ENCODE assay signal across 15 cellular contexts in the genomic region with DNA sequence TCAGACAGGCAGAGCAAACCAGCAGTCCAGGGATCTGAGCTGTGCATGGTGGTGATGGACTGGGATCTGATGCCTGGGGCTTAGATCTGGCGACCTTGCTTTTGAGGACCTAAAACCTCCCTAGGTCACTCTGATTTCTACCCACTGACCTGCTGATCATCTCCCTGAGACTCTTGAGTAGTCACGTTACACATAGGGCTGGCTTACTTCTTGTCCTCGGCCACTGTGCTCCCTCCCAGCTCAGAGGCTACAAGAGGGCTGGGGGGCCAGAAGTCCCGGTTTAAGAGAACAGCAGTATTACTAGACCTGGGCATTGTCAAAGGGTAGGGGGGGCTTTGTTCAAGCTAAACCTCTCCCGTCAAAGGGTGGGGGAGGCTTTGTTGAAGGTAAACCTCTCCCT. TPM values are rescaled to one million over a fixed set of nuclear protein-coding genes. Genes with fewer than 3 reads are reported as not detected.
DNase-seq lines count a peak whose midpoint lies in the region; ATAC-seq and TF ChIP-seq lines count a peak whose summit lies in the region.
"Had no signal": no experiment of that assay in that cellular context is flagged by ENCODE, and none has a peak within 500 bp of the region (broad histone marks: within the 10 kb centered on the region; RNA-seq: fewer than 3 reads in every experiment).

No MANE protein-coding gene starts in this region.

- H3K9me2 ChIP-seq in MM.1S (replicated peaks; ENCODE audit: insufficient read depth, low read length): no peaks in the 10 kb centered on the region

- H3K27ac ChIP-seq in gastrocnemius medialis: peak overlapping the region; percentile 97 to 100 (median 98)
- H3K27ac ChIP-seq in MM.1S (ENCODE audit: low read length): no peak overlapping the region
- H3K27ac ChIP-seq in mammary epithelial cell (ENCODE audit: insufficient read depth, low read depth, low read length): no peak overlapping the region
- H3K27ac ChIP-seq: prostate gland, SK-N-MC had no signal

- POLR2A ChIA-PET in activated CD4-positive, alpha-beta memory T cell treated with anti-CD3 and anti-CD28 coated beads, Interleukin-2, amount 10 ng/mL, durations not matched to agents 7 days and 5 days (lab: Charles Lee): interaction anchor here (1.1 to 10.2 kb wide), 4 partner anchors 13 to 52 kb away, joined by 3 to 192 read pairs (median 4); a partner anchor contains a TSS

- no peak overlapping the region for H3K4me2 ChIP-seq in MM.1S (ENCODE audit: low read depth, low read length)
- H3K4me2 ChIP-seq in mammary epithelial cell (ENCODE audit: insufficient read depth, low read depth, low read length): no peak overlapping the region

- no TSS peak for BruUV-seq in mammary epithelial cell (replicated peaks; lab: Mats Ljungman, UMichigan)

- in situ Hi-C loops in gastrocnemius medialis (cut with MboI; ENCODE audit: low sequenced_read_pairs in 4 of 4): no loop called here
- in situ Hi-C loops in mammary epithelial cell (cut with MboI; ENCODE audit: low sequenced_read_pairs in 2 of 2): no loop called here

- H3K4me1 ChIP-seq in gastrocnemius medialis: peaks cover 50 to 60% of the 10 kb centered on the region in 2 donors
- H3K4me1 ChIP-seq in MM.1S (ENCODE audit: low read length): no peaks in the 10 kb centered on the region
- peaks cover 17% of the 10 kb centered on the region for H3K4me1 ChIP-seq in mammary epithelial cell (ENCODE audit: insufficient read depth, low read length)
- H3K4me1 ChIP-seq: Caco-2, prostate gland had no signal

- peak overlapping the region; percentile 24 for H3K27ac Mint-ChIP-seq in activated CD4-positive, alpha-beta memory T cell treated with anti-CD3 and anti-CD28 coated beads, Interleukin-2, amount 10 ng/mL, durations not matched to agents 7 days and 5 days
- H3K27ac Mint-ChIP-seq in glutamatergic neuron (ENCODE audit: unreplicated experiment): peak overlapping the region; percentile 36

- peak; percentile 12 to 19 for DNase-seq in activated T-cell treated with anti-CD3 and anti-CD28 coated beads, Interleukin-2, amount 50 U/mL, for 48 hours
- no peak for DNase-seq in activated T-cell treated with anti-CD3 and anti-CD28 coated beads, Interleukin-2, amount 50 U/mL, for 4 hours
- no peak for DNase-seq in activated CD4-positive, alpha-beta memory T cell treated with anti-CD3 and anti-CD28 coated beads, Interleukin-2, amount 10 ng/mL, durations not matched to agents 7 days and 5 days
- no peak for DNase-seq in glutamatergic neuron
- DNase-seq in gastrocnemius medialis: peak in 1 of 2 donors; percentile 19
- DNase-seq in MM.1S: no peak
- DNase-seq in NCI-H1105 treated with DMSO at 0.1 percent for 48 hours (lab: John Stamatoyannopoulos, UW): no peak
- no peak for DNase-seq in mammary epithelial cell
- DNase-seq: ACHN, Caco-2, EL, NCI-H69 had no signal

- H3K9ac ChIP-seq in MM.1S (ENCODE audit: low read length) (no peak overlapping the region), mammary epithelial cell (ENCODE audit: insufficient read depth, low read length) (no peak overlapping the region)

- H3K36me3 ChIP-seq in gastrocnemius medialis: peaks cover 0 to 28% of the 10 kb centered on the region in 2 donors
- no peaks in the 10 kb centered on the region for H3K36me3 ChIP-seq in MM.1S (replicated peaks; ENCODE audit: insufficient read depth, low read length)
- peaks cover 18% of the 10 kb centered on the region for H3K36me3 ChIP-seq in mammary epithelial cell (ENCODE audit: insufficient read depth, low read length)
- H3K36me3 ChIP-seq: prostate gland had no signal

- dilution Hi-C loops in mammary epithelial cell (cut with HindIII; ENCODE audit: low sequenced_read_pairs): no loop called here

- no peak for TF ChIP-seq CTCF in glutamatergic neuron (IDR thresholded peaks at IDR 0.05; ENCODE audit: partially characterized antibody, unreplicated experiment)
- no peak for TF ChIP-seq CTCF in gastrocnemius medialis (IDR thresholded peaks at IDR 0.05 in 4 of 5, conservative IDR thresholded peaks at IDR 0.05 in 1 of 5)
- TF ChIP-seq CTCF in MM.1S (IDR thresholded peaks at IDR 0.05; ENCODE audit: low read length): no peak
- TF ChIP-seq CTCF in mammary epithelial cell (conservative IDR thresholded peaks at IDR 0.05 in 1 of 2, IDR thresholded peaks at IDR 0.05 in 1 of 2; ENCODE audit: extremely low read depth in 1 of 2, insufficient read depth in 1 of 2, low read depth in 1 of 2, low read length in 2 of 2): no peak

- no peaks in the 10 kb centered on the region for H3K9me3 Mint-ChIP-seq in activated T-cell treated with anti-CD3 and anti-CD28 coated beads, Interleukin-2, amount 50 U/mL, for 4 hours
- H3K9me3 Mint-ChIP-seq in activated CD4-positive, alpha-beta memory T cell treated with anti-CD3 and anti-CD28 coated beads, Interleukin-2, amount 10 ng/mL, durations not matched to agents 7 days and 5 days: no peaks in the 10 kb centered on the region
- H3K9me3 Mint-ChIP-seq in glutamatergic neuron (ENCODE audit: unreplicated experiment): peaks cover 9% of the 10 kb centered on the region

- no peak for TF ChIP-seq POLR2A in gastrocnemius medialis (IDR thresholded peaks at IDR 0.05)

- no peak overlapping the region for H3K4me3 ChIP-seq in gastrocnemius medialis
- H3K4me3 ChIP-seq in MM.1S (ENCODE audit: low read length): no peak overlapping the region
- no peak overlapping the region for H3K4me3 ChIP-seq in mammary epithelial cell (replicated peaks in 1 of 3; ENCODE audit: insufficient read depth in 1 of 3, low read depth in 2 of 3, low read length in 3 of 3)
- H3K4me3 ChIP-seq: prostate gland, SK-N-MC had no signal

- H3K79me2 ChIP-seq in MM.1S (ENCODE audit: low read length): peaks cover 16% of the 10 kb centered on the region
- peaks cover 66% of the 10 kb centered on the region for H3K79me2 ChIP-seq in mammary epithelial cell (ENCODE audit: insufficient read depth, low read length)

- H2AFZ ChIP-seq in MM.1S (ENCODE audit: low read length): no peak overlapping the region
- H2AFZ ChIP-seq in mammary epithelial cell (ENCODE audit: low read depth, low read length): no peak overlapping the region

- H3K9me3 ChIP-seq in gastrocnemius medialis (no peaks in the 10 kb centered on the region), MM.1S (replicated peaks; ENCODE audit: insufficient read depth, low read length) (no peaks in the 10 kb centered on the region), mammary epithelial cell (replicated peaks; ENCODE audit: insufficient read depth, low read length) (no peaks in the 10 kb centered on the region)
- H3K9me3 ChIP-seq: Caco-2, prostate gland had no signal

- H4K20me1 ChIP-seq in MM.1S (ENCODE audit: insufficient read depth, low read length): no peaks in the 10 kb centered on the region; the same call in 1 of the 2 replicates
- H4K20me1 ChIP-seq in mammary epithelial cell (ENCODE audit: insufficient read depth, low read length): no peaks in the 10 kb centered on the region

- WGBS in mammary epithelial cell (ENCODE audit: low coverage, missing lambda C conversion rate): 97% methylated on average over 5 of the region's 5 CpGs

- H3K36me3 Mint-ChIP-seq in activated T-cell treated with anti-CD3 and anti-CD28 coated beads, Interleukin-2, amount 50 U/mL, for 4 hours (ENCODE audit: insufficient read depth): peaks cover 55% of the 10 kb centered on the region
- H3K36me3 Mint-ChIP-seq in activated CD4-positive, alpha-beta memory T cell treated with anti-CD3 and anti-CD28 coated beads, Interleukin-2, amount 10 ng/mL, durations not matched to agents 7 days and 5 days (ENCODE audit: low read depth): peaks cover 82% of the 10 kb centered on the region
- H3K36me3 Mint-ChIP-seq in glutamatergic neuron (ENCODE audit: unreplicated experiment): no peaks in the 10 kb centered on the region

- H3F3A ChIP-seq in MM.1S (ENCODE audit: insufficient read depth, low read length): no peaks in the 10 kb centered on the region

- H3K27me3 ChIP-seq in gastrocnemius medialis (no peaks in the 10 kb centered on the region), MM.1S (replicated peaks; ENCODE audit: insufficient read depth, low read length) (no peaks in the 10 kb centered on the region), mammary epithelial cell (ENCODE audit: insufficient read depth, low read length) (no peaks in the 10 kb centered on the region)

- intact Hi-C loops in gastrocnemius medialis (cut with DNase I; ENCODE audit: low total_unique reads) (loop anchor here (10.0 kb wide), 1 partner anchor 486 kb away; no protein-coding TSS in a partner anchor), mammary epithelial cell (cut with micrococcal nuclease) (no loop called here)

- H3K4me1 Mint-ChIP-seq in activated T-cell treated with anti-CD3 and anti-CD28 coated beads, Interleukin-2, amount 50 U/mL, for 4 hours (ENCODE audit: low read depth): peaks cover 77% of the 10 kb centered on the region
- peaks cover 69% of the 10 kb centered on the region for H3K4me1 Mint-ChIP-seq in activated CD4-positive, alpha-beta memory T cell treated with anti-CD3 and anti-CD28 coated beads, Interleukin-2, amount 10 ng/mL, durations not matched to agents 7 days and 5 days
- peaks cover 24% of the 10 kb centered on the region for H3K4me1 Mint-ChIP-seq in glutamatergic neuron (ENCODE audit: low read depth, unreplicated experiment)

- ATAC-seq in activated T-cell treated with anti-CD3 and anti-CD28 coated beads, Interleukin-2, amount 50 U/mL, for 4 hours: no peak
- no peak for ATAC-seq in gastrocnemius medialis
- ATAC-seq: left colon had no signal

- CTCF ChIA-PET in activated CD4-positive, alpha-beta memory T cell treated with anti-CD3 and anti-CD28 coated beads, Interleukin-2, amount 10 ng/mL, durations not matched to agents 7 days and 5 days (lab: Charles Lee): interaction anchor here (0.7 to 2.0 kb wide), 5 partner anchors 12 to 418 kb away, joined by 3 to 8 read pairs (median 4); no protein-coding TSS in a partner anchor
- CTCF ChIA-PET in mammary epithelial cell (lab: Charles Lee; ENCODE audit: low non-redundant PET): no interaction called here

- H3K27me3 Mint-ChIP-seq in activated T-cell treated with anti-CD3 and anti-CD28 coated beads, Interleukin-2, amount 50 U/mL, for 4 hours (ENCODE audit: low read depth): no peaks in the 10 kb centered on the region
- H3K27me3 Mint-ChIP-seq in activated CD4-positive, alpha-beta memory T cell treated with anti-CD3 and anti-CD28 coated beads, Interleukin-2, amount 10 ng/mL, durations not matched to agents 7 days and 5 days: no peaks in the 10 kb centered on the region
- H3K27me3 Mint-ChIP-seq in glutamatergic neuron (ENCODE audit: unreplicated experiment): peaks cover 8% of the 10 kb centered on the region

- H3K4me3 Mint-ChIP-seq in activated T-cell treated with anti-CD3 and anti-CD28 coated beads, Interleukin-2, amount 50 U/mL, for 4 hours: no peak overlapping the region
- H3K4me3 Mint-ChIP-seq in activated CD4-positive, alpha-beta memory T cell treated with anti-CD3 and anti-CD28 coated beads, Interleukin-2, amount 10 ng/mL, durations not matched to agents 7 days and 5 days: no peak overlapping the region
- no peak overlapping the region for H3K4me3 Mint-ChIP-seq in glutamatergic neuron (ENCODE audit: unreplicated experiment)

RNA-seq across cellular contexts. Expression of a gene that starts 5.5 kb away (rescaled TPM):
- 10 to 100 TPM; 57.5 to 67.1 (median 64.9) TPM for total RNA-seq in activated T-cell treated with anti-CD3 and anti-CD28 coated beads, Interleukin-2, amount 50 U/mL, for 4 hours
- total RNA-seq in activated CD4-positive, alpha-beta memory T cell treated with anti-CD3 and anti-CD28 coated beads, Interleukin-2, amount 10 ng/mL, durations not matched to agents 7 days and 5 days: 100 to 1,000 TPM; 130 to 133 TPM
- 261 TPM for total RNA-seq in glutamatergic neuron (ENCODE audit: unreplicated experiment)
- total RNA-seq in gastrocnemius medialis: 10 to 100 TPM; 62.8 to 94.7 (median 67.3) TPM
- 100 to 1,000 TPM in 1 of 2 donors, 10 to 100 TPM in 1; 51.8 to 129 TPM for total RNA-seq in mammary epithelial cell
- polyA plus RNA-seq in mammary epithelial cell: 211 TPM
- polyA minus RNA-seq in mammary epithelial cell: 199 TPM

RNA-seq across cellular contexts. Expression of a gene that starts 10.8 kb away (rescaled TPM):
- total RNA-seq in activated T-cell treated with anti-CD3 and anti-CD28 coated beads, Interleukin-2, amount 50 U/mL, for 4 hours: 10 to 100 TPM; 33.6 to 72.6 (median 38.5) TPM
- 100 to 1,000 TPM; 133 to 135 TPM for total RNA-seq in activated CD4-positive, alpha-beta memory T cell treated with anti-CD3 and anti-CD28 coated beads, Interleukin-2, amount 10 ng/mL, durations not matched to agents 7 days and 5 days
- total RNA-seq in glutamatergic neuron (ENCODE audit: unreplicated experiment) (2.8 TPM), gastrocnemius medialis (10 to 100 TPM in 2 of 4 donors, 1 to 10 TPM in 2; 3.0 to 16.7 (median 6.7) TPM), mammary epithelial cell (1 to 10 TPM; 1.5 to 1.7 TPM)
- polyA plus RNA-seq in mammary epithelial cell: 0.87 TPM
- 0.21 TPM for polyA minus RNA-seq in mammary epithelial cell

Comparison
In these comparisons a context has a peak if more than half of its experiments do, and no peak if none do; other contexts are left out.
1. DNase-seq: peak in activated T-cell treated with anti-CD3 and anti-CD28 coated beads, Interleukin-2, amount 50 U/mL, for 48 hours (2 of 2); none in activated T-cell treated with anti-CD3 and anti-CD28 coated beads, Interleukin-2, amount 50 U/mL, for 4 hours (single experiment), activated CD4-positive, alpha-beta memory T cell treated with anti-CD3 and anti-CD28 coated beads, Interleukin-2, amount 10 ng/mL, durations not matched to agents 7 days and 5 days (single experiment), glutamatergic neuron (single experiment), MM.1S (single experiment), NCI-H1105 treated with DMSO at 0.1 percent for 48 hours (single experiment) and mammary epithelial cell (single experiment).
2. H3K27ac ChIP-seq: peak in gastrocnemius medialis (4 of 4); none in MM.1S (single experiment) and mammary epithelial cell (single experiment).